In genomic region chr18:7062236-7062635, GRCh38 we compare ENCODE assay signal across 19 cellular contexts. TPM values are rescaled to one million over a fixed set of nuclear protein-coding genes. Genes with fewer than 3 reads are reported as not detected.
"Had no signal": no experiment of that assay in that cellular context is flagged by ENCODE, and none has a peak within 500 bp of the region (broad histone marks: within the 10 kb centered on the region; RNA-seq: fewer than 3 reads in every experiment).

No MANE protein-coding gene starts in this region.

- H3K27ac Mint-ChIP-seq: naive thymus-derived CD8-positive, alpha-beta T cell had no signal

- H3K4me3 ChIP-seq: dorsolateral prefrontal cortex, esophagus squamous epithelium, mucosa of descending colon, ovary, smooth muscle cell, suprapubic skin, thyroid gland, upper lobe of left lung, uterus had no signal

- H3K9me3 Mint-ChIP-seq: neural crest cell had no signal

- DNase-seq: cortex of kidney; dorsolateral prefrontal cortex; effector CD8-positive, alpha-beta T cell; esophagus squamous epithelium; foreskin fibroblast; left colon; mucosa of descending colon; naive thymus-derived CD8-positive, alpha-beta T cell; nucleus accumbens; ovary; right cardiac atrium; stimulated activated CD4-positive, alpha-beta T cell treated with anti-CD3 and anti-CD28 coated beads, Interleukin-2, amount 100 ng/mL, for 48 hours; stimulated activated naive CD8-positive, alpha-beta T cell treated with anti-CD3 and anti-CD28 coated beads, Interleukin-15, Interleukin-2, amounts not matched to agents 100 U/mL and 50 U/mL, for 24 hours; thyroid gland; uterus had no signal

- H3K4me3 Mint-ChIP-seq: naive thymus-derived CD8-positive, alpha-beta T cell; neural crest cell had no signal

- H3K36me3 ChIP-seq: esophagus squamous epithelium, ovary, suprapubic skin, thyroid gland, upper lobe of left lung, uterus had no signal

- H3K4me2 ChIP-seq: smooth muscle cell had no signal

- H3K27ac ChIP-seq: dorsolateral prefrontal cortex, esophagus squamous epithelium, ovary, suprapubic skin, thyroid gland, upper lobe of left lung, uterus had no signal

- ATAC-seq: left colon; mucosa of descending colon; naive thymus-derived CD8-positive, alpha-beta T cell; right cardiac atrium; stimulated activated naive CD8-positive, alpha-beta T cell treated with anti-CD3 and anti-CD28 coated beads, Interleukin-15, Interleukin-2, amounts not matched to agents 100 U/mL and 50 U/mL, for 24 hours had no signal

- H3K4me1 Mint-ChIP-seq: naive thymus-derived CD8-positive, alpha-beta T cell had no signal

- H3K4me1 ChIP-seq: esophagus squamous epithelium, suprapubic skin, upper lobe of left lung, uterus had no signal

- H3K27me3 ChIP-seq: esophagus squamous epithelium, ovary, suprapubic skin, thyroid gland, upper lobe of left lung, uterus had no signal

- H3K9me3 ChIP-seq: esophagus squamous epithelium, mucosa of descending colon, ovary, suprapubic skin, thyroid gland, upper lobe of left lung, uterus had no signal

- H3K36me3 Mint-ChIP-seq: naive thymus-derived CD8-positive, alpha-beta T cell had no signal

RNA-seq across cellular contexts. Expression of gene LAMA1, which starts 55.4 kb away (rescaled TPM):
- total RNA-seq: naive thymus-derived CD8-positive, alpha-beta T cell had no signal
- polyA plus RNA-seq: naive thymus-derived CD8-positive, alpha-beta T cell had no signal
